Comparison of ENCODE assay signal across 9 cellular contexts in genomic region chr10:91088300-91089140, GRCh38.
DNase-seq lines count a peak whose midpoint lies in the region; ATAC-seq and TF ChIP-seq lines count a peak whose summit lies in the region.
"Had no signal": no experiment of that assay in that cellular context is flagged by ENCODE, and none has a peak within 500 bp of the region (broad histone marks: within the 10 kb centered on the region; RNA-seq: fewer than 3 reads in every experiment).

No MANE protein-coding gene starts in this region.

- H3K36me3 ChIP-seq in GM23248 (ENCODE audit: low read depth), result no peaks in the 10 kb centered on the region
- H3K36me3 ChIP-seq in transverse colon, result no peaks in the 10 kb centered on the region

- H3K4me2 ChIP-seq in GM23248 (ENCODE audit: unreplicated experiment), result no peak overlapping the region

- H3K9me3 ChIP-seq in GM23248 (ENCODE audit: low read depth) (no peaks in the 10 kb centered on the region), transverse colon (no peaks in the 10 kb centered on the region)

- no peak for TF ChIP-seq EP300 in transverse colon (IDR thresholded peaks at IDR 0.05; ENCODE audit: low read depth)

- no peaks in the 10 kb centered on the region for H3K27me3 ChIP-seq in GM23248 (replicated peaks; ENCODE audit: insufficient read depth)
- no peaks in the 10 kb centered on the region for H3K27me3 ChIP-seq in transverse colon

- no peaks in the 10 kb centered on the region for H4K20me1 ChIP-seq in GM23248 (ENCODE audit: insufficient read depth)

- TF ChIP-seq CTCF in 22Rv1 (IDR thresholded peaks at IDR 0.05), result peak; percentile 32
- TF ChIP-seq CTCF in transverse colon (IDR thresholded peaks at IDR 0.05), result peak in 2 of 5 experiments; percentile 13 to 15

- H3K4me1 ChIP-seq in GM23248 (ENCODE audit: insufficient read depth) (no peaks in the 10 kb centered on the region), transverse colon (no peaks in the 10 kb centered on the region)

- no peaks in the 10 kb centered on the region for H3K9me2 ChIP-seq in GM23248 (ENCODE audit: insufficient read depth)

- H2AFZ ChIP-seq in GM23248, result no peak overlapping the region

- no peak for TF ChIP-seq POLR2A in transverse colon (IDR thresholded peaks at IDR 0.05)

- no peaks in the 10 kb centered on the region for H3F3A ChIP-seq in GM23248 (ENCODE audit: insufficient read depth)

- no peaks in the 10 kb centered on the region for H3K79me2 ChIP-seq in GM23248 (ENCODE audit: insufficient read depth)

- ATAC-seq in left cardiac atrium, result peak; percentile 74 to 86
- no peak for ATAC-seq in GM21360 (IDR thresholded peaks at IDR 0.05; ENCODE audit: unreplicated experiment)

- DNase-seq in GM23248 (peak; percentile 42), SW480 (ENCODE audit: low spot score) (peak; percentile 53), left cardiac atrium (no peak), glomerular visceral epithelial cell (ENCODE audit: extremely low spot score) (no peak), occipital lobe (lab: John Stamatoyannopoulos, UW) (no peak), transverse colon (no peak)

- no peak overlapping the region for H3K9ac ChIP-seq in GM23248

- in situ Hi-C loops in GM23248 (cut with MboI), result no loop called here
- in situ Hi-C loops in transverse colon (cut with MboI; ENCODE audit: low pct_ligation_motif_present in 1 of 4, low pct_unique_long_range_greater_than_20kb in 1 of 4, low sequenced_read_pairs in 3 of 4), result loop anchor here in 2 of 4 donors (5.0 to 10.0 kb wide), 2 partner anchors 164 to 166 kb away; no protein-coding TSS in a partner anchor

- 36 to 38% methylated on average over 7 of the region's 7 CpGs for WGBS in GM23248 (ENCODE audit: low coverage in 1 of 2, low lambda C conversion rate in 2 of 2, missing lambda C conversion rate in 2 of 2), 2 experiments
- WGBS in transverse colon (ENCODE audit: low coverage in 1 of 2), 2 donors, result 39 to 47% methylated on average over 5 to 7 of the region's 7 CpGs

- H3K4me3 ChIP-seq in GM23248, result no peak overlapping the region
- H3K4me3 ChIP-seq in transverse colon, result no peak overlapping the region

- intact Hi-C loops in left cardiac atrium (cut with DNase I) (no loop called here), transverse colon (cut with DNase I; ENCODE audit: low total_unique reads) (no loop called here)

- no peak overlapping the region for H3K27ac ChIP-seq in 22Rv1
- H3K27ac ChIP-seq in GM23248, result no peak overlapping the region
- no peak overlapping the region for H3K27ac ChIP-seq in transverse colon
- H3K27ac ChIP-seq: epithelial cell of prostate had no signal

Comparison
In these comparisons a context has a peak if more than half of its experiments do, and no peak if none do; other contexts are left out.
1. DNase-seq: peak in GM23248 (single experiment) and SW480 (single experiment); none in left cardiac atrium (single experiment), glomerular visceral epithelial cell (single experiment), occipital lobe (single experiment) and transverse colon (single experiment).